ENCODE assay signal across 8 cellular contexts in the genomic region with DNA sequence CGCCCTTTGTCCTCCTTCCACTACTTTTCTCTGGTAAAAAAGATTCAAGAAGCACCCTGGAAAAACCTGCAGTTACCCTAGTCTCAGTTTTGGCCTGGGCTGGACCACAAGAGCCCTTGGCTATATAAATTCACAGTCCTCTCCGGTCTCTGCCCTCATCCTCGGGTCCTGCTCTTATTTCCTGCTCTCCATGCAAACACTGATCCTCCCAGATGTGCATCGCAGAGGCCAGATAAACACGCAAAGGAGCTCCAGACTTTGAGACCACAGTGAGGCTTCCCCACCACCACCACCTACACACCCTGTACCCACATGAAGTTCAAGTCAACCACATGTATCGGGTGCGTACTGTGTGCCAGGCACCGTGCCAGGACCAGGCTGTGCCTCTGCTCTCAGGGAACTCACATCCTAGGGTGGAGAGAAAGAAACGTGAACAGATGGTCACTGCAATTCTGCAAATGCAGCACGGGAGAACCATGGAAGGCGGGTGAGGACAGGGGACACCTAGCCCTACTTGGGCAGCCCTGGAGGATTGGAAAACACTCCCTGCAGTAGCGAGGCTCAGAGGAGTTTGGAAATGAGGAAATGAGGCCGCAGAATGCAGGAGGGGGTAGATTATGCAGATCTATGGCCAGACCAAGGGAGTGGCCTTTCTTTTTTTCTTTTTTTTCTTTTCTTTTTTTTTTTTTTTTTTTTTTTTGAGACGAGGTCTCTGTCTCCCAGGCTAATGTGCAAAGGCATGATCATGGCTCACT. TPM values are rescaled to one million over a fixed set of nuclear protein-coding genes. Genes with fewer than 3 reads are reported as not detected.
DNase-seq lines count a peak whose midpoint lies in the region; ATAC-seq and TF ChIP-seq lines count a peak whose summit lies in the region.

No MANE protein-coding gene starts in this region.

- H3K36me3 ChIP-seq in GM23248 (ENCODE audit: low read depth) (0 out of 2 replicates have a peak, but pooled peaks cover 3% of the 10 kb centered on the region), endodermal cell (ENCODE audit: control insufficient read depth, insufficient read depth, low read length) (peaks cover 26% of the 10 kb centered on the region), mucosa of descending colon (ENCODE audit: low read depth) (no peaks in the 10 kb centered on the region), stomach (peaks cover 30 to 35% (median 33%) of the 10 kb centered on the region in 4 donors)

- H3F3A ChIP-seq in GM23248 (ENCODE audit: insufficient read depth), result peaks cover 16% of the 10 kb centered on the region

- H3K9ac ChIP-seq in GM23248 (peak overlapping the region; percentile 74), endodermal cell (ENCODE audit: extremely low read depth, low read length, poor library complexity, severe bottlenecking) (peak overlapping the region; percentile 38)

- H3K4me3 Mint-ChIP-seq in activated CD8-positive, alpha-beta memory T cell treated with anti-CD3 and anti-CD28 coated beads, Interleukin-2, amount 10 ng/mL, durations not matched to agents 7 days and 5 days, result peak overlapping the region; percentile 65
- peak overlapping the region; percentile 64 for H3K4me3 Mint-ChIP-seq in endodermal cell

- CTCF ChIA-PET in activated CD8-positive, alpha-beta memory T cell treated with anti-CD3 and anti-CD28 coated beads, Interleukin-2, amount 10 ng/mL, durations not matched to agents 7 days and 5 days (lab: Charles Lee), result interaction anchor here (1.0 to 4.5 kb wide), 9 partner anchors 11 to 252 kb away, joined by 3 to 35 read pairs (median 4); a partner anchor contains a TSS

- H3K27me3 ChIP-seq in GM23248 (replicated peaks; ENCODE audit: insufficient read depth) (no peaks in the 10 kb centered on the region), endodermal cell (ENCODE audit: control insufficient read depth, insufficient read depth, low read length, poor library complexity, severe bottlenecking) (no peaks in the 10 kb centered on the region), stomach (no peaks in the 10 kb centered on the region)

- peak overlapping the region; percentile 36 for H2AFZ ChIP-seq in GM23248

- H3K27me3 Mint-ChIP-seq in activated CD8-positive, alpha-beta memory T cell treated with anti-CD3 and anti-CD28 coated beads, Interleukin-2, amount 10 ng/mL, durations not matched to agents 7 days and 5 days, result no peaks in the 10 kb centered on the region
- H3K27me3 Mint-ChIP-seq in endodermal cell (ENCODE audit: insufficient read depth), result peaks cover 2% of the 10 kb centered on the region

- peak overlapping the region; percentile 72 for H3K4me2 ChIP-seq in GM23248 (ENCODE audit: unreplicated experiment)

- DNase-seq in C1 segment of cervical spinal cord (lab: John Stamatoyannopoulos, UW), result peak in 8 of 14 donors; percentile 51 to 79 (median 66)
- DNase-seq in GM23248, result peak; percentile 67
- peak; percentile 41 for DNase-seq in NCI-H748 treated with DMSO at 0.1 percent for 48 hours (lab: John Stamatoyannopoulos, UW)
- peak; percentile 73 for DNase-seq in activated CD8-positive, alpha-beta memory T cell treated with anti-CD3 and anti-CD28 coated beads, Interleukin-2, amount 10 ng/mL, durations not matched to agents 7 days and 5 days
- peak; percentile 60 for DNase-seq in endodermal cell
- peak; percentile 82 to 91 (median 86) for DNase-seq in mucosa of descending colon
- DNase-seq in stomach, result peak; percentile 77
- no peak for DNase-seq in posterior vena cava (ENCODE audit: low spot score)

- peak; percentile 3 for ATAC-seq in activated CD8-positive, alpha-beta memory T cell treated with anti-CD3 and anti-CD28 coated beads, Interleukin-2, amount 10 ng/mL, durations not matched to agents 7 days and 5 days
- peak; percentile 52 for ATAC-seq in mucosa of descending colon

- H3K4me1 ChIP-seq in GM23248 (ENCODE audit: insufficient read depth) (peaks cover 20% of the 10 kb centered on the region), endodermal cell (ENCODE audit: control insufficient read depth, insufficient read depth, low read length) (peaks cover 11% of the 10 kb centered on the region), mucosa of descending colon (ENCODE audit: low read depth) (peaks cover 20% of the 10 kb centered on the region), stomach (peaks cover 45 to 58% (median 57%) of the 10 kb centered on the region in 4 donors)

- H3K9me3 Mint-ChIP-seq in activated CD8-positive, alpha-beta memory T cell treated with anti-CD3 and anti-CD28 coated beads, Interleukin-2, amount 10 ng/mL, durations not matched to agents 7 days and 5 days (ENCODE audit: low read depth), result no peaks in the 10 kb centered on the region
- H3K9me3 Mint-ChIP-seq in endodermal cell, result no peaks in the 10 kb centered on the region

- H3K4me3 ChIP-seq in GM23248 (peak overlapping the region; percentile 67), endodermal cell (ENCODE audit: low read length) (peak overlapping the region; percentile 78), mucosa of descending colon (no peak overlapping the region), stomach (peak overlapping the region; percentile 43 to 52 (median 44))

- H3K36me3 Mint-ChIP-seq in activated CD8-positive, alpha-beta memory T cell treated with anti-CD3 and anti-CD28 coated beads, Interleukin-2, amount 10 ng/mL, durations not matched to agents 7 days and 5 days, result peaks cover 14% of the 10 kb centered on the region
- peaks cover 20% of the 10 kb centered on the region for H3K36me3 Mint-ChIP-seq in endodermal cell (ENCODE audit: low read depth)

- WGBS in GM23248 (ENCODE audit: low coverage in 1 of 2, low lambda C conversion rate in 2 of 2, missing lambda C conversion rate in 2 of 2), 2 experiments, result 4 to 8% methylated on average over 14 of the region's 14 CpGs
- 60 to 75% methylated on average over 8 to 14 of the region's 14 CpGs for whole genome bisulfite sequencing in endodermal cell (ENCODE audit: insufficient coverage in 1 of 2, insufficient read length in 1 of 2), 2 experiments
- WGBS in stomach, 5 donors, result 1 to 3% (median 2%) methylated on average over 13 to 14 of the region's 14 CpGs

- peak overlapping the region; percentile 89 for H3K27ac Mint-ChIP-seq in activated CD8-positive, alpha-beta memory T cell treated with anti-CD3 and anti-CD28 coated beads, Interleukin-2, amount 10 ng/mL, durations not matched to agents 7 days and 5 days
- peak overlapping the region; percentile 95 for H3K27ac Mint-ChIP-seq in endodermal cell

- no peaks in the 10 kb centered on the region for H3K9me2 ChIP-seq in GM23248 (ENCODE audit: insufficient read depth)

- intact Hi-C loops in mucosa of descending colon (cut with DNase I, micrococcal nuclease) (no loop called here), stomach (cut with DNase I; ENCODE audit: low total_unique reads) (no loop called here), posterior vena cava (cut with DNase I) (loop anchor here in 1 of 2 donors (10.0 kb wide), 1 partner anchor 58 kb away; no protein-coding TSS in a partner anchor)

- in situ Hi-C loops in GM23248 (cut with MboI), result no loop called here

- peaks cover 19% of the 10 kb centered on the region for H3K79me2 ChIP-seq in GM23248 (ENCODE audit: insufficient read depth)

- H3K27ac ChIP-seq in GM23248 (peak overlapping the region; percentile 76), endodermal cell (ENCODE audit: low read depth, low read length) (peak overlapping the region; percentile 87), stomach (peak overlapping the region; percentile 86 to 100 (median 90))

- TF ChIP-seq POLR2A in stomach (IDR thresholded peaks at IDR 0.05), result no peak

- peaks cover 53% of the 10 kb centered on the region for H3K4me1 Mint-ChIP-seq in activated CD8-positive, alpha-beta memory T cell treated with anti-CD3 and anti-CD28 coated beads, Interleukin-2, amount 10 ng/mL, durations not matched to agents 7 days and 5 days
- peaks cover 15% of the 10 kb centered on the region for H3K4me1 Mint-ChIP-seq in endodermal cell

- H3K9me3 ChIP-seq in GM23248 (ENCODE audit: low read depth) (no peaks in the 10 kb centered on the region), endodermal cell (ENCODE audit: control insufficient read depth, low read length) (no peaks in the 10 kb centered on the region), mucosa of descending colon (no peaks in the 10 kb centered on the region), stomach (no peaks in the 10 kb centered on the region)

- no peaks in the 10 kb centered on the region for H4K20me1 ChIP-seq in GM23248 (ENCODE audit: insufficient read depth)

- no peak for TF ChIP-seq EP300 in stomach (IDR thresholded peaks at IDR 0.05)

- no peak for TF ChIP-seq CTCF in endodermal cell (conservative IDR thresholded peaks at IDR 0.05)
- no peak for TF ChIP-seq CTCF in mucosa of descending colon (IDR thresholded peaks at IDR 0.05)
- no peak for TF ChIP-seq CTCF in stomach (IDR thresholded peaks at IDR 0.05)

RNA-seq across cellular contexts. Expression of a gene that starts 7.5 kb away (rescaled TPM):
- total RNA-seq in GM23248 (2014; rRNA removed; shearing (Covaris generic)), result 82.7 and 119 TPM in 2 replicates
- polyA plus RNA-seq in GM23248 (2016; fragmentation: Nextera tagmentation; extraction: Ambion mirVana), result 28.5 and 31.0 TPM in 2 replicates
- 100 to 1,000 TPM; 149 to 152 TPM for total RNA-seq in activated CD8-positive, alpha-beta memory T cell treated with anti-CD3 and anti-CD28 coated beads, Interleukin-2, amount 10 ng/mL, durations not matched to agents 7 days and 5 days
- 100 to 1,000 TPM in 1 of 2 donors, 10 to 100 TPM in 1; 66.8 to 123 TPM for total RNA-seq in endodermal cell
- 44.8 TPM for polyA plus RNA-seq in endodermal cell (2013, experiment 1 of 2)
- 37.9 TPM for polyA plus RNA-seq in endodermal cell (2013, experiment 2 of 2)
- 100 to 1,000 TPM; 142 to 221 (median 165) TPM for total RNA-seq in mucosa of descending colon
- 100 to 1,000 TPM in 3 of 5 donors, 10 to 100 TPM in 2; 43.3 to 188 (median 128) TPM for total RNA-seq in stomach
- polyA plus RNA-seq in stomach, result 100 to 1,000 TPM in 2 of 3 donors, 10 to 100 TPM in 1; 99.8 to 117 (median 100) TPM
- 100 to 1,000 TPM; 112 to 142 TPM for total RNA-seq in posterior vena cava

RNA-seq across cellular contexts. Expression of a gene that starts 11.8 kb away (rescaled TPM):
- total RNA-seq in GM23248 (2014; rRNA removed; shearing (Covaris generic)), result not detected in 2 replicates
- polyA plus RNA-seq in GM23248 (2016; fragmentation: Nextera tagmentation; extraction: Ambion mirVana) (not detected in 2 replicates), stomach (1 to 10 TPM in 2 of 3 donors, under 1 TPM in 1; 0.38 to 1.8 (median 1.1) TPM)
- under 1 TPM in 1 of 2 experiments, not detected in 1; 0.73 TPM for total RNA-seq in activated CD8-positive, alpha-beta memory T cell treated with anti-CD3 and anti-CD28 coated beads, Interleukin-2, amount 10 ng/mL, durations not matched to agents 7 days and 5 days
- total RNA-seq in endodermal cell (10 to 100 TPM; 70.2 to 83.1 TPM), mucosa of descending colon (100 to 1,000 TPM; 194 to 550 (median 341) TPM), stomach (100 to 1,000 TPM in 1 of 5 donors, 10 to 100 TPM in 2, under 1 TPM in 1, not detected in 1; 0.43 to 120 (median 12.7) TPM), posterior vena cava (not detected)
- polyA plus RNA-seq in endodermal cell (2013, experiment 1 of 2), result 11.8 TPM
- polyA plus RNA-seq in endodermal cell (2013, experiment 2 of 2), result 12.1 TPM

RNA-seq across cellular contexts. Expression of a gene that starts 25.1 kb away (rescaled TPM):
- not detected in 2 replicates for total RNA-seq in GM23248 (2014; rRNA removed; shearing (Covaris generic))
- polyA plus RNA-seq in GM23248 (2016; fragmentation: Nextera tagmentation; extraction: Ambion mirVana) (0.13 and 0.16 TPM in 2 replicates), stomach (1 to 10 TPM; 4.2 to 4.7 (median 4.5) TPM)
- total RNA-seq in activated CD8-positive, alpha-beta memory T cell treated with anti-CD3 and anti-CD28 coated beads, Interleukin-2, amount 10 ng/mL, durations not matched to agents 7 days and 5 days, result under 1 TPM; 0.18 to 0.35 TPM
- total RNA-seq in endodermal cell (under 1 TPM in 1 of 2 donors, not detected in 1; 0.09 TPM), mucosa of descending colon (1 to 10 TPM; 1.2 to 7.8 (median 5.3) TPM), stomach (10 to 100 TPM in 3 of 5 donors, 1 to 10 TPM in 1, not detected in 1; 8.9 to 20.4 (median 16.9) TPM), posterior vena cava (10 to 100 TPM; 28.8 to 77.1 TPM)
- polyA plus RNA-seq in endodermal cell (2013, experiment 1 of 2), result 0.50 TPM
- not detected for polyA plus RNA-seq in endodermal cell (2013, experiment 2 of 2)

RNA-seq across cellular contexts. Expression of a gene that starts 50.5 kb away (rescaled TPM):
- not detected in 2 replicates for total RNA-seq in GM23248 (2014; rRNA removed; shearing (Covaris generic))
- polyA plus RNA-seq in GM23248 (2016; fragmentation: Nextera tagmentation; extraction: Ambion mirVana), result not detected in 2 replicates
- total RNA-seq in activated CD8-positive, alpha-beta memory T cell treated with anti-CD3 and anti-CD28 coated beads, Interleukin-2, amount 10 ng/mL, durations not matched to agents 7 days and 5 days, result not detected
- total RNA-seq in endodermal cell, result 1 to 10 TPM in 1 of 2 donors, under 1 TPM in 1; 0.22 to 1.0 TPM
- polyA plus RNA-seq in endodermal cell (2013, experiment 1 of 2), result 0.46 TPM
- 0.46 TPM for polyA plus RNA-seq in endodermal cell (2013, experiment 2 of 2)
- not detected for total RNA-seq in mucosa of descending colon
- total RNA-seq in stomach, result not detected
- polyA plus RNA-seq in stomach, result under 1 TPM; 0.18 to 0.62 (median 0.31) TPM
- not detected for total RNA-seq in posterior vena cava
